In genomic region chr19:47253467-47253881, GRCh38 we compare ENCODE assay signal across 12 cellular contexts. TPM values are rescaled to one million over a fixed set of nuclear protein-coding genes. Genes with fewer than 3 reads are reported as not detected.
DNase-seq lines count a peak whose midpoint lies in the region; ATAC-seq, FAIRE-seq and TF ChIP-seq lines count a peak whose summit lies in the region.
"Had no signal": no experiment of that assay in that cellular context is flagged by ENCODE, and none has a peak within 500 bp of the region (broad histone marks: within the 10 kb centered on the region; RNA-seq: fewer than 3 reads in every experiment).

No MANE protein-coding gene starts in this region.

- no peak overlapping the region for H3K9ac ChIP-seq in HepG2 (ENCODE audit: insufficient read depth, low read depth, low read length)

- intact Hi-C loops in HepG2 (cut with micrococcal nuclease; ENCODE audit: unreplicated experiment) (no loop called here), right lobe of liver (cut with DNase I) (no loop called here)

- H3K79me2 ChIP-seq in HepG2 (ENCODE audit: insufficient read depth, low read length): peaks cover 10% of the 10 kb centered on the region

- H3K27ac ChIP-seq in HepG2 (ENCODE audit: extremely low read length, insufficient read depth, low read length): no peak overlapping the region
- no peak overlapping the region for H3K27ac ChIP-seq in right lobe of liver

- POLR2A ChIA-PET in HepG2 (lab: Yijun Ruan, JAX): interaction anchor here (1.5 to 1.8 kb wide), 2 partner anchors 9 to 28 kb away, joined by 5 to 16 read pairs; no protein-coding TSS in a partner anchor

- peaks cover 47% of the 10 kb centered on the region for H3K4me1 ChIP-seq in HepG2 (ENCODE audit: insufficient read depth, low read length)
- peaks cover 0 to 10% (median 6%) of the 10 kb centered on the region in 4 donors for H3K4me1 ChIP-seq in right lobe of liver

- no peak for TF ChIP-seq RAD21 in HepG2 (CRISPR knock-in tag; IDR thresholded peaks at IDR 0.05)

- WGBS in HepG2 (ENCODE audit: low lambda C conversion rate): 8% methylated on average over 3 of the region's 3 CpGs
- WGBS in right lobe of liver (ENCODE audit: insufficient coverage, low coverage, low lambda C conversion rate, missing lambda C conversion rate): 81% methylated on average over 3 of the region's 3 CpGs

- H3K4me3 ChIP-seq in HepG2 (replicated peaks in 1 of 3; ENCODE audit: insufficient read depth in 1 of 3, low read depth in 2 of 3, low read length in 3 of 3) (no peak overlapping the region), right lobe of liver (no peak overlapping the region), foreskin fibroblast (ENCODE audit: low read depth in 1 of 2, low read length in 2 of 2) (no peak overlapping the region)

- H3K9me3 ChIP-seq in HepG2 (ENCODE audit: low read length) (no peaks in the 10 kb centered on the region), right lobe of liver (no peaks in the 10 kb centered on the region)

- peak overlapping the region; percentile 27; the same call in 1 of the 2 replicates for H3K4me2 ChIP-seq in HepG2 (ENCODE audit: low read depth, low read length)

- peaks cover 0 to 3% of the 10 kb centered on the region in 2 experiments; a peak in 2 of 5 replicates for H3K36me3 ChIP-seq in HepG2 (replicated peaks in 1 of 2; ENCODE audit: control insufficient read depth in 1 of 2, insufficient read depth in 2 of 2, low read length in 2 of 2)
- H3K36me3 ChIP-seq in right lobe of liver: peaks cover 0 to 3% (median under 1%) of the 10 kb centered on the region in 4 donors

- no peak for FAIRE-seq in HepG2 (lab: Jason Lieb, UNC)

- TF ChIP-seq CTCF in HepG2 (CRISPR knock-in tag; IDR thresholded peaks at IDR 0.05) (no peak), right lobe of liver (IDR thresholded peaks at IDR 0.05) (no peak), foreskin fibroblast (IDR thresholded peaks at IDR 0.05; ENCODE audit: low read depth, low read length) (no peak)

- TF ChIP-seq EP300 in HepG2 (IDR thresholded peaks at IDR 0.05; ENCODE audit: low read depth in 2 of 2, low read length in 2 of 2): no peak
- TF ChIP-seq EP300 in HepG2 (CRISPR knock-in tag; IDR thresholded peaks at IDR 0.05; ENCODE audit: borderline replicate concordance): no peak

- DNase-seq in HepG2 (ENCODE audit: low spot score): peak; percentile 60
- no peak for DNase-seq in right lobe of liver
- peak; percentile 67 for DNase-seq in SW480 (ENCODE audit: low spot score)
- DNase-seq in foreskin fibroblast: peak; percentile 76 to 85
- no peak for DNase-seq in retina
- DNase-seq in effector CD8-positive, alpha-beta T cell (lab: John Stamatoyannopoulos, UW): no peak
- DNase-seq in NCI-H2107 treated with DMSO at 0.1 percent for 48 hours (lab: John Stamatoyannopoulos, UW; ENCODE audit: unreplicated experiment): no peak
- no peak for DNase-seq in NCI-H748 treated with DMSO at 0.1 percent for 48 hours (lab: John Stamatoyannopoulos, UW)
- DNase-seq: activated CD4-positive, CD25-positive, alpha-beta regulatory T cell; activated gamma-delta T cell treated with Interleukin-2 at 50 U/mL for 16 hours; NCI-H1105 treated with DMSO at 0.1 percent for 48 hours; stimulated activated CD4-positive, alpha-beta T cell treated with anti-CD3 and anti-CD28 coated beads, Interleukin-4, amount 100 ng/mL, for 24 hours had no signal

- no TSS peak for BruUV-seq in HepG2 (replicated peaks; lab: Mats Ljungman, UMichigan)

- no peak overlapping the region for H2AFZ ChIP-seq in HepG2 (ENCODE audit: low read length)

- no peaks in the 10 kb centered on the region for H3K27me3 ChIP-seq in HepG2 (ENCODE audit: control insufficient read depth in 1 of 2, insufficient read depth in 2 of 2, low read length in 2 of 2)
- no peaks in the 10 kb centered on the region for H3K27me3 ChIP-seq in right lobe of liver

- peaks cover 8% of the 10 kb centered on the region; the same call in 1 of the 2 replicates for H4K20me1 ChIP-seq in HepG2 (ENCODE audit: insufficient read depth, low read length)

- CTCF ChIA-PET in HepG2 (lab: Yijun Ruan, JAX; ENCODE audit: low intra/inter-chr PET ratio, low total read pairs): no interaction called here

- in situ Hi-C loops in HepG2 (cut with HindIII; ENCODE audit: extremely low pct_ligation_motif_present, low pct_unique_long_range_greater_than_20kb): loop anchor here (5.0 kb wide), 1 partner anchor 41 kb away; no protein-coding TSS in a partner anchor

- ATAC-seq in HepG2 (no peak), right lobe of liver (no peak)

- TF ChIP-seq POLR2A in HepG2 (IDR thresholded peaks at IDR 0.05; ENCODE audit: insufficient read depth in 1 of 2, low read depth in 2 of 2, low read length in 2 of 2) (no peak), right lobe of liver (IDR thresholded peaks at IDR 0.05) (no peak)

RNA-seq across cellular contexts. Expression of gene CCDC9, which starts 2.9 kb away (rescaled TPM):
- total RNA-seq in HepG2 (2016; rRNA removed; fragmentation: Illumina TruSeq; extraction: Trizol) (5.9 and 6.3 TPM in 2 replicates), right lobe of liver (10 to 100 TPM in 2 of 6 experiments, 1 to 10 TPM in 4; 5.8 to 15.1 (median 9.1) TPM)
- 3.4 and 3.5 TPM in 2 replicates for total RNA-seq in HepG2 (2016; cell fraction: cytosol; rRNA removed; fragmentation: Illumina TruSeq; extraction: Trizol; ENCODE audit: low read depth)
- 3.8 and 7.1 TPM in 2 replicates for total RNA-seq in HepG2 (2016; cell fraction: insoluble cytoplasmic fraction; rRNA removed; fragmentation: Illumina TruSeq; extraction: Trizol)
- 4.5 and 5.0 TPM in 2 replicates for total RNA-seq in HepG2 (2016; cell fraction: membrane; rRNA removed; fragmentation: Illumina TruSeq; extraction: Trizol)
- total RNA-seq in HepG2 (2016; cell fraction: nucleus; rRNA removed; fragmentation: Illumina TruSeq; extraction: Trizol): 4.4 and 5.5 TPM in 2 replicates
- 2.9 and 3.0 TPM in 2 replicates for polyA plus RNA-seq in HepG2 (2011; rRNA removed)
- 2.1 and 2.2 TPM in 2 replicates for polyA plus RNA-seq in HepG2 (2011; cell fraction: cytosol; rRNA removed)
- polyA plus RNA-seq in HepG2 (2011; cell fraction: nucleus; rRNA removed): 10.1 and 11.8 TPM in 2 replicates
- 10.0 TPM in 2 replicates for polyA plus RNA-seq in HepG2 (2012)
- 1.6 and 1.8 TPM in 2 replicates for polyA plus RNA-seq in HepG2 (2016; cell fraction: cytosol; fragmentation: Illumina TruSeq; extraction: Trizol; ENCODE audit: low read depth)
- polyA plus RNA-seq in HepG2 (2016; cell fraction: insoluble cytoplasmic fraction; fragmentation: Illumina TruSeq; extraction: Trizol; ENCODE audit: low read depth): 9.0 and 10.3 TPM in 2 replicates
- 3.6 and 3.9 TPM in 2 replicates for polyA plus RNA-seq in HepG2 (2016; cell fraction: membrane; fragmentation: Illumina TruSeq; extraction: Trizol; ENCODE audit: low read depth)
- 22.8 and 25.7 TPM in 2 replicates for polyA plus RNA-seq in HepG2 (2016; cell fraction: nucleus; fragmentation: Illumina TruSeq; extraction: Trizol; ENCODE audit: insufficient read depth, low read depth)
- polyA minus RNA-seq in HepG2 (2011; rRNA and poly(A)+ RNA removed; ENCODE audit: low replicate concordance): 1.8 and 6.2 TPM in 2 replicates
- polyA minus RNA-seq in HepG2 (2011; cell fraction: cytosol; rRNA and poly(A)+ RNA removed): 0.99 and 1.7 TPM in 2 replicates
- polyA minus RNA-seq in HepG2 (2011; cell fraction: nucleus; rRNA and poly(A)+ RNA removed): 6.3 and 7.5 TPM in 2 replicates

RNA-seq across cellular contexts. Expression of gene INAFM1, which starts 21.2 kb away (rescaled TPM):
- total RNA-seq in HepG2 (2016; rRNA removed; fragmentation: Illumina TruSeq; extraction: Trizol): 1.00 and 1.9 TPM in 2 replicates
- total RNA-seq in HepG2 (2016; cell fraction: cytosol; rRNA removed; fragmentation: Illumina TruSeq; extraction: Trizol; ENCODE audit: low read depth): 0.81 and 1.1 TPM in 2 replicates
- total RNA-seq in HepG2 (2016; cell fraction: insoluble cytoplasmic fraction; rRNA removed; fragmentation: Illumina TruSeq; extraction: Trizol): 1.1 and 1.8 TPM in 2 replicates
- 1.0 and 1.2 TPM in 2 replicates for total RNA-seq in HepG2 (2016; cell fraction: membrane; rRNA removed; fragmentation: Illumina TruSeq; extraction: Trizol)
- total RNA-seq in HepG2 (2016; cell fraction: nucleus; rRNA removed; fragmentation: Illumina TruSeq; extraction: Trizol): 0.78 and 1.0 TPM in 2 replicates
- polyA plus RNA-seq in HepG2 (2011; rRNA removed): 0.88 and 1.3 TPM in 2 replicates
- polyA plus RNA-seq in HepG2 (2011; cell fraction: cytosol; rRNA removed): 0.60 and 0.93 TPM in 2 replicates
- 5.3 and 5.5 TPM in 2 replicates for polyA plus RNA-seq in HepG2 (2011; cell fraction: nucleus; rRNA removed)
- 2.8 and 3.1 TPM in 2 replicates for polyA plus RNA-seq in HepG2 (2012)
- 2.2 and 2.5 TPM in 2 replicates for polyA plus RNA-seq in HepG2 (2016; cell fraction: cytosol; fragmentation: Illumina TruSeq; extraction: Trizol; ENCODE audit: low read depth)
- polyA plus RNA-seq in HepG2 (2016; cell fraction: insoluble cytoplasmic fraction; fragmentation: Illumina TruSeq; extraction: Trizol; ENCODE audit: low read depth): 1.8 and 2.4 TPM in 2 replicates
- polyA plus RNA-seq in HepG2 (2016; cell fraction: membrane; fragmentation: Illumina TruSeq; extraction: Trizol; ENCODE audit: low read depth): 1.7 and 2.2 TPM in 2 replicates
- polyA plus RNA-seq in HepG2 (2016; cell fraction: nucleus; fragmentation: Illumina TruSeq; extraction: Trizol; ENCODE audit: insufficient read depth, low read depth): 4.5 and 6.9 TPM in 2 replicates
- 0.35 and 1.3 TPM in 2 replicates for polyA minus RNA-seq in HepG2 (2011; rRNA and poly(A)+ RNA removed; ENCODE audit: low replicate concordance)
- 1.2 and 1.5 TPM in 2 replicates for polyA minus RNA-seq in HepG2 (2011; cell fraction: cytosol; rRNA and poly(A)+ RNA removed)
- 0.99 and 1.4 TPM in 2 replicates for polyA minus RNA-seq in HepG2 (2011; cell fraction: nucleus; rRNA and poly(A)+ RNA removed)
- 1 to 10 TPM; 2.2 to 5.8 (median 4.4) TPM for total RNA-seq in right lobe of liver

RNA-seq across cellular contexts. Expression of gene BBC3, which starts 22.5 kb away (rescaled TPM):
- 5.8 and 8.8 TPM in 2 replicates for total RNA-seq in HepG2 (2016; rRNA removed; fragmentation: Illumina TruSeq; extraction: Trizol)
- total RNA-seq in HepG2 (2016; cell fraction: cytosol; rRNA removed; fragmentation: Illumina TruSeq; extraction: Trizol; ENCODE audit: low read depth): 3.1 and 3.4 TPM in 2 replicates
- total RNA-seq in HepG2 (2016; cell fraction: insoluble cytoplasmic fraction; rRNA removed; fragmentation: Illumina TruSeq; extraction: Trizol): 5.9 and 8.8 TPM in 2 replicates
- total RNA-seq in HepG2 (2016; cell fraction: membrane; rRNA removed; fragmentation: Illumina TruSeq; extraction: Trizol): 6.6 and 7.4 TPM in 2 replicates
- 4.6 and 5.1 TPM in 2 replicates for total RNA-seq in HepG2 (2016; cell fraction: nucleus; rRNA removed; fragmentation: Illumina TruSeq; extraction: Trizol)
- 6.1 and 11.1 TPM in 2 replicates for polyA plus RNA-seq in HepG2 (2011; rRNA removed)
- polyA plus RNA-seq in HepG2 (2011; cell fraction: cytosol; rRNA removed): 7.0 and 10.6 TPM in 2 replicates
- 18.7 and 18.8 TPM in 2 replicates for polyA plus RNA-seq in HepG2 (2011; cell fraction: nucleus; rRNA removed)
- polyA plus RNA-seq in HepG2 (2012): 7.0 and 13.6 TPM in 2 replicates
- polyA plus RNA-seq in HepG2 (2016; cell fraction: cytosol; fragmentation: Illumina TruSeq; extraction: Trizol; ENCODE audit: low read depth): 1.8 and 1.9 TPM in 2 replicates
- polyA plus RNA-seq in HepG2 (2016; cell fraction: insoluble cytoplasmic fraction; fragmentation: Illumina TruSeq; extraction: Trizol; ENCODE audit: low read depth): 9.2 and 11.0 TPM in 2 replicates
- 5.1 and 5.2 TPM in 2 replicates for polyA plus RNA-seq in HepG2 (2016; cell fraction: membrane; fragmentation: Illumina TruSeq; extraction: Trizol; ENCODE audit: low read depth)
- polyA plus RNA-seq in HepG2 (2016; cell fraction: nucleus; fragmentation: Illumina TruSeq; extraction: Trizol; ENCODE audit: insufficient read depth, low read depth): 13.0 and 13.4 TPM in 2 replicates
- polyA minus RNA-seq in HepG2 (2011; rRNA and poly(A)+ RNA removed; ENCODE audit: low replicate concordance): 2.1 and 9.7 TPM in 2 replicates
- 8.9 and 9.3 TPM in 2 replicates for polyA minus RNA-seq in HepG2 (2011; cell fraction: cytosol; rRNA and poly(A)+ RNA removed)
- polyA minus RNA-seq in HepG2 (2011; cell fraction: nucleus; rRNA and poly(A)+ RNA removed): 5.4 and 6.2 TPM in 2 replicates
- 1 to 10 TPM; 1.8 to 8.0 (median 3.1) TPM for total RNA-seq in right lobe of liver

RNA-seq across cellular contexts. Expression of gene C5AR1, which starts 56.2 kb away (rescaled TPM):
- 0.07 TPM in 1 of 2 replicates, not detected in the other for total RNA-seq in HepG2 (2016; rRNA removed; fragmentation: Illumina TruSeq; extraction: Trizol)
- total RNA-seq in HepG2 (2016; cell fraction: cytosol; rRNA removed; fragmentation: Illumina TruSeq; extraction: Trizol; ENCODE audit: low read depth): 0.71 TPM in 1 of 2 replicates, not detected in the other
- 0.15 TPM in 1 of 2 replicates, not detected in the other for total RNA-seq in HepG2 (2016; cell fraction: insoluble cytoplasmic fraction; rRNA removed; fragmentation: Illumina TruSeq; extraction: Trizol)
- total RNA-seq in HepG2 (2016; cell fraction: membrane; rRNA removed; fragmentation: Illumina TruSeq; extraction: Trizol): 0.07 TPM in 1 of 2 replicates, not detected in the other
- not detected in 2 replicates for total RNA-seq in HepG2 (2016; cell fraction: nucleus; rRNA removed; fragmentation: Illumina TruSeq; extraction: Trizol)
- polyA plus RNA-seq in HepG2 (2011; rRNA removed): 1.6 and 3.9 TPM in 2 replicates
- polyA plus RNA-seq in HepG2 (2011; cell fraction: cytosol; rRNA removed): 0.85 and 2.3 TPM in 2 replicates
- 0.59 and 1.6 TPM in 2 replicates for polyA plus RNA-seq in HepG2 (2011; cell fraction: nucleus; rRNA removed)
- polyA plus RNA-seq in HepG2 (2012): 4.2 and 10.7 TPM in 2 replicates
- not detected in 2 replicates for polyA plus RNA-seq in HepG2 (2016; cell fraction: cytosol; fragmentation: Illumina TruSeq; extraction: Trizol; ENCODE audit: low read depth)
- 0.44 TPM in 1 of 2 replicates, not detected in the other for polyA plus RNA-seq in HepG2 (2016; cell fraction: insoluble cytoplasmic fraction; fragmentation: Illumina TruSeq; extraction: Trizol; ENCODE audit: low read depth)
- 0.09 TPM in 1 of 2 replicates, not detected in the other for polyA plus RNA-seq in HepG2 (2016; cell fraction: membrane; fragmentation: Illumina TruSeq; extraction: Trizol; ENCODE audit: low read depth)
- 0.45 and 1.1 TPM in 2 replicates for polyA plus RNA-seq in HepG2 (2016; cell fraction: nucleus; fragmentation: Illumina TruSeq; extraction: Trizol; ENCODE audit: insufficient read depth, low read depth)
- polyA minus RNA-seq in HepG2 (2011; rRNA and poly(A)+ RNA removed; ENCODE audit: low replicate concordance): 2.5 and 3.0 TPM in 2 replicates
- 1.8 and 2.6 TPM in 2 replicates for polyA minus RNA-seq in HepG2 (2011; cell fraction: cytosol; rRNA and poly(A)+ RNA removed)
- 0.39 and 0.75 TPM in 2 replicates for polyA minus RNA-seq in HepG2 (2011; cell fraction: nucleus; rRNA and poly(A)+ RNA removed)
- 10 to 100 TPM in 1 of 6 experiments, 1 to 10 TPM in 5; 3.3 to 19.8 (median 5.9) TPM for total RNA-seq in right lobe of liver

Comparison
In these comparisons a context has a peak if more than half of its experiments do, and no peak if none do; other contexts are left out.
1. DNase-seq: peak in HepG2 (single experiment), SW480 (single experiment) and foreskin fibroblast (2 of 2); none in right lobe of liver (0 of 3), retina (single experiment), effector CD8-positive, alpha-beta T cell (single experiment), NCI-H2107 treated with DMSO at 0.1 percent for 48 hours (single experiment) and NCI-H748 treated with DMSO at 0.1 percent for 48 hours (single experiment).